In genomic region chr17:46874906-46875305, GRCh38 we compare ENCODE assay signal across 1 cellular context.
TF ChIP-seq lines count a peak whose summit lies in the region.

No MANE protein-coding gene starts in this region.

TF ChIP-seq in WTC11, 78 proteins besides CTCF, POLR2A, EP300 and RAD21 (continued from another document):
- TF ChIP-seq ARID4B (CRISPR knock-in tag; IDR thresholded peaks at IDR 0.05; ENCODE audit: borderline replicate concordance) (no peak), NR2C2 (CRISPR knock-in tag; IDR thresholded peaks at IDR 0.05) (no peak), ZBTB21 (CRISPR knock-in tag; IDR thresholded peaks at IDR 0.05; ENCODE audit: borderline replicate concordance) (no peak), NR3C1 (CRISPR knock-in tag; conservative IDR thresholded peaks at IDR 0.05; ENCODE audit: low read depth) (no peak), IRF2 (CRISPR knock-in tag; IDR thresholded peaks at IDR 0.05; ENCODE audit: borderline replicate concordance, low read depth) (no peak)
